In genomic region chr2:38032946-38033345, GRCh38 we compare ENCODE assay signal across 18 cellular contexts. TPM values are rescaled to one million over a fixed set of nuclear protein-coding genes. Genes with fewer than 3 reads are reported as not detected.
DNase-seq lines count a peak whose midpoint lies in the region; ATAC-seq, FAIRE-seq and TF ChIP-seq lines count a peak whose summit lies in the region.
"Had no signal": no experiment of that assay in that cellular context is flagged by ENCODE, and none has a peak within 500 bp of the region (broad histone marks: within the 10 kb centered on the region; RNA-seq: fewer than 3 reads in every experiment).

No MANE protein-coding gene starts in this region.

- TF ChIP-seq CTCF in Loucy (conservative IDR thresholded peaks at IDR 0.05; ENCODE audit: low read length) (no peak), GM12878 (IDR thresholded peaks at IDR 0.05 in 2 of 3, conservative IDR thresholded peaks at IDR 0.05 in 1 of 3; ENCODE audit: control insufficient read depth in 2 of 3, extremely low read depth in 1 of 3, insufficient read depth in 1 of 3, low read depth in 3 of 3, low read length in 3 of 3) (no peak)

- H3K4me2 ChIP-seq in Loucy (ENCODE audit: low read depth, low read length, poor library complexity, severe bottlenecking) (peak overlapping the region; percentile 23), GM12878 (ENCODE audit: control insufficient read depth, insufficient read depth) (0 out of 2 replicates have a peak overlapping the region, but pooled peaks have one; percentile 44)

- no peak overlapping the region for H3K27ac ChIP-seq in GM12878 (ENCODE audit: control insufficient read depth, insufficient read depth)

- H3K36me3 ChIP-seq in Loucy (ENCODE audit: insufficient read depth, low read length) (no peaks in the 10 kb centered on the region), GM12878 (ENCODE audit: control insufficient read depth in 2 of 2, insufficient read depth in 2 of 2, low read length in 1 of 2) (no peaks in the 10 kb centered on the region)
- H3K36me3 ChIP-seq: HAP-1 had no signal

- H3K27me3 ChIP-seq in Loucy (ENCODE audit: insufficient read depth, low read length, poor library complexity, severe bottlenecking) (no peaks in the 10 kb centered on the region), GM12878 (replicated peaks in 1 of 2; ENCODE audit: control insufficient read depth in 2 of 2, insufficient read depth in 2 of 2, low read length in 1 of 2) (no peaks in the 10 kb centered on the region)

- no peak overlapping the region for H3K9ac ChIP-seq in Loucy (ENCODE audit: low read depth, low read length, poor library complexity, severe bottlenecking)
- H3K9ac ChIP-seq in GM12878 (ENCODE audit: control insufficient read depth, insufficient read depth, low read length), result no peak overlapping the region

- H3K4me1 ChIP-seq in Loucy (ENCODE audit: insufficient read depth, low read length, poor library complexity, severe bottlenecking) (no peaks in the 10 kb centered on the region), GM12878 (ENCODE audit: control insufficient read depth, insufficient read depth, low read length) (peaks cover 14% of the 10 kb centered on the region)
- H3K4me1 ChIP-seq: HAP-1 had no signal

- SMC1A ChIA-PET in GM12878 (lab: Charles Lee; ENCODE audit: uncharacterized antibody, unreplicated experiment), result interaction anchor here (1.2 kb wide), 1 partner anchor 9 kb away, joined by 3 read pairs; no protein-coding TSS in a partner anchor

- ATAC-seq in GM12878, result no peak
- ATAC-seq in GM21723 (IDR thresholded peaks at IDR 0.05; ENCODE audit: unreplicated experiment), result no peak

- H3K79me2 ChIP-seq in Loucy (ENCODE audit: insufficient read depth, low read length) (no peaks in the 10 kb centered on the region), GM12878 (ENCODE audit: control insufficient read depth, insufficient read depth, low read length) (no peaks in the 10 kb centered on the region)

- in situ Hi-C loops in GM12878 (cut with MboI), result no loop called here

- TF ChIP-seq RAD21 in GM12878 (IDR thresholded peaks at IDR 0.05; ENCODE audit: insufficient read depth, low read depth, low read length), result no peak

- no peaks in the 10 kb centered on the region for H3K9me3 ChIP-seq in Loucy (ENCODE audit: insufficient read depth, low read depth, low read length)
- no peaks in the 10 kb centered on the region; the same call in 2 of the 3 replicates for H3K9me3 ChIP-seq in GM12878 (replicated peaks; ENCODE audit: control insufficient read depth, insufficient read depth, low read length)
- H3K9me3 ChIP-seq: HAP-1 had no signal

- 72% methylated on average over 2 of the region's 2 CpGs for WGBS in GM12878 (ENCODE audit: insufficient coverage, insufficient replicate concordance, low lambda C conversion rate, missing lambda C conversion rate)

- TF ChIP-seq POLR2A in GM12892 (IDR thresholded peaks at IDR 0.05; ENCODE audit: low read depth, low read length) (no peak), GM12878 (IDR thresholded peaks at IDR 0.05; ENCODE audit: low read depth, low read length) (no peak)

- intact Hi-C loops in GM12878 (cut with micrococcal nuclease; ENCODE audit: unreplicated experiment), result no loop called here

- no peak for DNase-seq in GM12892 (ENCODE audit: insufficient read length)
- no peak for DNase-seq in GM12878 (ENCODE audit: low read depth, low spot score)
- DNase-seq in SIG-M5 treated with dmso at 0.1 percent for 504 hours (lab: John Stamatoyannopoulos, UW; ENCODE audit: unreplicated experiment), result no peak
- DNase-seq in HT-29 (ENCODE audit: low spot score), result no peak
- DNase-seq: C1 segment of cervical spinal cord; Calu3; CD4-positive, alpha-beta memory T cell; COR-L47; DMS53; DMS79 treated with DMSO at 0.1 percent for 48 hours; GF-D8; GOT3 had no signal

- TF ChIP-seq EP300 in GM12878 (IDR thresholded peaks at IDR 0.05; ENCODE audit: borderline replicate concordance in 1 of 2, control insufficient read depth in 1 of 2, low read depth in 2 of 2, low read length in 2 of 2), result no peak

- H3K4me3 ChIP-seq in Loucy (ENCODE audit: low read length, poor library complexity, severe bottlenecking) (no peak overlapping the region), GM12878 (no peak overlapping the region)
- H3K4me3 ChIP-seq: HAP-1 had no signal

- no TSS peak for BruUV-seq in GM12878 (replicated peaks; lab: Mats Ljungman, UMichigan)

- CTCF ChIA-PET in GM12878 (lab: Yijun Ruan, JAX), result no interaction called here

- POLR2A ChIA-PET in GM12878 (lab: Charles Lee), result no interaction called here

- FAIRE-seq in GM12892 (lab: Jason Lieb, UNC) (peak; percentile 51), GM12878 (lab: Jason Lieb, UNC) (no peak)
- FAIRE-seq: GM18507, H54 had no signal

- H4K20me1 ChIP-seq in Loucy (ENCODE audit: insufficient read depth, low read length, poor library complexity, severe bottlenecking) (no peaks in the 10 kb centered on the region), GM12878 (ENCODE audit: control insufficient read depth, insufficient read depth) (no peaks in the 10 kb centered on the region)

- H3K9me2 ChIP-seq in Loucy (replicated peaks; ENCODE audit: low read depth, low read length), result no peaks in the 10 kb centered on the region

- no peak overlapping the region; the same call in 1 of the 2 replicates for H2AFZ ChIP-seq in Loucy (ENCODE audit: low read length)
- H2AFZ ChIP-seq in GM12878 (ENCODE audit: control insufficient read depth, low read depth, low read length), result peak overlapping the region; percentile 25; the same call in 1 of the 2 replicates

- RAD21 ChIA-PET in GM12878 (lab: Charles Lee; ENCODE audit: unreplicated experiment), result no interaction called here

- H3F3A ChIP-seq in Loucy (ENCODE audit: low read depth), result no peaks in the 10 kb centered on the region

TF ChIP-seq in GM12878, 131 proteins besides CTCF, POLR2A, EP300 and RAD21 (continues in another document):
- no peak for TF ChIP-seq MYC (IDR thresholded peaks at IDR 0.05; ENCODE audit: insufficient read depth, insufficient read length, insufficient replicate concordance, low read length, severe bottlenecking)
- TF ChIP-seq ASH2L (IDR thresholded peaks at IDR 0.05; ENCODE audit: borderline replicate concordance, low read depth), result no peak
- no peak for TF ChIP-seq ZSCAN29 (IDR thresholded peaks at IDR 0.05)
- no peak for TF ChIP-seq PKNOX1 (IDR thresholded peaks at IDR 0.05)
- TF ChIP-seq RUNX3 (IDR thresholded peaks at IDR 0.05; ENCODE audit: low read length), result peak; percentile 28; the same call in 1 of the 2 replicates
- TF ChIP-seq, protein P1, sequence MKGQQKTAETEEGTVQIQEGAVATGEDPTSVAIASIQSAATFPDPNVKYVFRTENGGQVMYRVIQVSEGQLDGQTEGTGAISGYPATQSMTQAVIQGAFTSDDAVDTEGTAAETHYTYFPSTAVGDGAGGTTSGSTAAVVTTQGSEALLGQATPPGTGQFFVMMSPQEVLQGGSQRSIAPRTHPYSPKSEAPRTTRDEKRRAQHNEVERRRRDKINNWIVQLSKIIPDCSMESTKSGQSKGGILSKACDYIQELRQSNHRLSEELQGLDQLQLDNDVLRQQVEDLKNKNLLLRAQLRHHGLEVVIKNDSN (IDR thresholded peaks at IDR 0.05; ENCODE audit: borderline replicate concordance, extremely low read length, insufficient read depth, low read depth, low read length), result no peak
- TF ChIP-seq NFIC (IDR thresholded peaks at IDR 0.05; ENCODE audit: low read depth, low read length), result peak; percentile 11; the same call in 1 of the 2 replicates
- TF ChIP-seq, protein P2, sequence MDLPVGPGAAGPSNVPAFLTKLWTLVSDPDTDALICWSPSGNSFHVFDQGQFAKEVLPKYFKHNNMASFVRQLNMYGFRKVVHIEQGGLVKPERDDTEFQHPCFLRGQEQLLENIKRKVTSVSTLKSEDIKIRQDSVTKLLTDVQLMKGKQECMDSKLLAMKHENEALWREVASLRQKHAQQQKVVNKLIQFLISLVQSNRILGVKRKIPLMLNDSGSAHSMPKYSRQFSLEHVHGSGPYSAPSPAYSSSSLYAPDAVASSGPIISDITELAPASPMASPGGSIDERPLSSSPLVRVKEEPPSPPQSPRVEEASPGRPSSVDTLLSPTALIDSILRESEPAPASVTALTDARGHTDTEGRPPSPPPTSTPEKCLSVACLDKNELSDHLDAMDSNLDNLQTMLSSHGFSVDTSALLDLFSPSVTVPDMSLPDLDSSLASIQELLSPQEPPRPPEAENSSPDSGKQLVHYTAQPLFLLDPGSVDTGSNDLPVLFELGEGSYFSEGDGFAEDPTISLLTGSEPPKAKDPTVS (IDR thresholded peaks at IDR 0.05; ENCODE audit: low read depth, low read length), result no peak
- TF ChIP-seq CREB1 (IDR thresholded peaks at IDR 0.05; ENCODE audit: low read depth), result peak; percentile 88
- TF ChIP-seq MEF2B (IDR thresholded peaks at IDR 0.05; ENCODE audit: partially characterized antibody, poor library complexity, severe bottlenecking), result no peak

RNA-seq across cellular contexts. Expression of gene CYP1B1, which starts 43.0 kb away (rescaled TPM):
- polyA plus RNA-seq in GM12892 (2012; ENCODE audit: missing spikeins), result 9.0 TPM
- 6.3 and 7.3 TPM in 2 replicates for total RNA-seq in GM12878 (2013; cell fraction: nucleolus; rRNA removed)
- total RNA-seq in GM12878 (2014; rRNA removed), result 2.4 and 3.0 TPM in 2 replicates
- 3.4 TPM in 2 replicates for total RNA-seq in GM12878 (2014; rRNA removed; fragmentation: Illumina TruSeq; extraction: Trizol)
- total RNA-seq in GM12878 (2021), result 9.0 and 10.1 TPM in 2 replicates
- 10.2 TPM for polyA plus RNA-seq in GM12878 (2011; ENCODE audit: low read depth)
- polyA plus RNA-seq in GM12878 (2011; rRNA removed), result 0.35 and 0.65 TPM in 2 replicates
- 0.66 and 0.67 TPM in 2 replicates for polyA plus RNA-seq in GM12878 (2011; cell fraction: cytosol; rRNA removed)
- polyA plus RNA-seq in GM12878 (2011; cell fraction: nucleus; rRNA removed), result 0.49 and 0.56 TPM in 2 replicates
- 16.1 and 16.6 TPM in 2 replicates for polyA plus RNA-seq in GM12878 (2012)
- polyA plus RNA-seq in GM12878 (2014; fragmentation: Illumina TruSeq; extraction: Trizol), result 4.6 and 5.2 TPM in 2 replicates
- 1 to 10 TPM; 2.2 to 3.0 TPM for polyA plus RNA-seq in GM12878 (2014; fragmentation: Nextera tagmentation; extraction: Ambion mirVana)
- 2.7 and 3.4 TPM in 2 replicates for polyA plus RNA-seq in GM12878 (2014; rRNA removed)
- 10 to 100 TPM; 22.0 to 29.7 TPM for polyA plus RNA-seq in GM12878 (2016; fragmentation: Nextera tagmentation; extraction: Ambion mirVana)
- polyA minus RNA-seq in GM12878 (2011; rRNA and poly(A)+ RNA removed), result 1.7 and 2.5 TPM in 2 replicates
- 0.52 and 0.67 TPM in 2 replicates for polyA minus RNA-seq in GM12878 (2011; cell fraction: cytosol; rRNA and poly(A)+ RNA removed)
- 0.85 and 1.1 TPM in 2 replicates for polyA minus RNA-seq in GM12878 (2011; cell fraction: nucleus; rRNA and poly(A)+ RNA removed)
- 13.5 and 17.7 TPM in 2 replicates for total RNA-seq in HT-29 (2014; rRNA removed; shearing (Covaris generic))
- total RNA-seq: G401 had no signal
